In genomic region chr1:31531177-31532000, GRCh38 we compare ENCODE assay signal across 1 cellular context.
TF ChIP-seq lines count a peak whose summit lies in the region.

No MANE protein-coding gene starts in this region.

TF ChIP-seq in endothelial cell of umbilical vein, 7 proteins besides CTCF, POLR2A, EP300 and RAD21 (continued from another document):
- no peak for TF ChIP-seq MYC (IDR thresholded peaks at IDR 0.05; ENCODE audit: low read depth, low read length)
- TF ChIP-seq EZH2 (IDR thresholded peaks at IDR 0.05; ENCODE audit: borderline replicate concordance, low read depth, low read length, severe bottlenecking), result no peak
- no peak for TF ChIP-seq JUN (IDR thresholded peaks at IDR 0.05; ENCODE audit: borderline replicate concordance, insufficient read depth, insufficient read length, low read depth)
- no peak for TF ChIP-seq POLR2AphosphoS5 (IDR thresholded peaks at IDR 0.05; ENCODE audit: insufficient read depth, low read depth, low read length)
- TF ChIP-seq GATA2 (IDR thresholded peaks at IDR 0.05; ENCODE audit: insufficient read depth, insufficient read length, low read depth, low read length), result no peak
